ENCODE assay signal across 8 cellular contexts in genomic region chr11:14300661-14301304, GRCh38. TPM values are rescaled to one million over a fixed set of nuclear protein-coding genes. Genes with fewer than 3 reads are reported as not detected.
DNase-seq lines count a peak whose midpoint lies in the region; ATAC-seq, FAIRE-seq and TF ChIP-seq lines count a peak whose summit lies in the region.

No MANE protein-coding gene starts in this region.

- H3K9me3 ChIP-seq in DND-41 (ENCODE audit: insufficient read depth, low read length, severe bottlenecking) (no peaks in the 10 kb centered on the region), Panc1 (ENCODE audit: control insufficient read depth, insufficient read depth, low read depth, low read length) (no peaks in the 10 kb centered on the region), parathyroid adenoma (ENCODE audit: control insufficient read depth, low read length) (no peaks in the 10 kb centered on the region)

- H3K4me2 ChIP-seq in DND-41 (ENCODE audit: insufficient read depth, low read length) (no peak overlapping the region), parathyroid adenoma (ENCODE audit: low read length) (no peak overlapping the region)

- peaks cover 98% of the 10 kb centered on the region for H3K79me2 ChIP-seq in DND-41 (ENCODE audit: insufficient read depth, low read length)
- no peaks in the 10 kb centered on the region for H3K79me2 ChIP-seq in parathyroid adenoma

- peaks cover 16% of the 10 kb centered on the region; the same call in 1 of the 2 replicates for H3K4me1 ChIP-seq in DND-41 (ENCODE audit: insufficient read depth, low read length)
- no peaks in the 10 kb centered on the region for H3K4me1 ChIP-seq in Panc1 (ENCODE audit: control insufficient read depth, insufficient read depth, low read length)
- no peaks in the 10 kb centered on the region for H3K4me1 ChIP-seq in parathyroid adenoma

- no peak for FAIRE-seq in frontal cortex (lab: Jason Lieb, UNC)

- BruUV-seq in Panc1 (replicated peaks; lab: Mats Ljungman, UMichigan), result no TSS peak

- no peaks in the 10 kb centered on the region for H3K36me3 ChIP-seq in DND-41 (ENCODE audit: insufficient read depth, low read length)
- H3K36me3 ChIP-seq in Panc1 (ENCODE audit: control insufficient read depth, insufficient read depth, low read length), result no peaks in the 10 kb centered on the region
- no peaks in the 10 kb centered on the region for H3K36me3 ChIP-seq in parathyroid adenoma (ENCODE audit: control insufficient read depth, insufficient read depth, low read length)

- H3K4me3 ChIP-seq in DND-41 (ENCODE audit: low read depth in 1 of 2, low read length in 2 of 2) (no peak overlapping the region), HL-60 (replicated peaks; ENCODE audit: insufficient read depth, low read length) (no peak overlapping the region), Panc1 (ENCODE audit: low read depth in 2 of 2, low read length in 2 of 2) (no peak overlapping the region), parathyroid adenoma (ENCODE audit: low read depth, low read length) (no peak overlapping the region)

- DNase-seq in DND-41 (peak; percentile 71), HL-60 (ENCODE audit: low read depth in 1 of 2, low spot score in 1 of 2) (peak; percentile 28 to 75), Panc1 (ENCODE audit: low read depth, low spot score) (peak; percentile 58), frontal cortex (ENCODE audit: low spot score in 2 of 2) (peak; percentile 29 to 48), cortex of kidney (lab: John Stamatoyannopoulos, UW) (no peak)
- DNase-seq in activated effector memory CD4-positive, alpha-beta T cell treated with Interleukin-2 at 50 U/mL for 16 hours, result peak; percentile 31

- H3K9ac ChIP-seq in DND-41 (ENCODE audit: low read depth, low read length) (no peak overlapping the region), parathyroid adenoma (no peak overlapping the region)

- TF ChIP-seq CTCF in DND-41 (IDR thresholded peaks at IDR 0.05; ENCODE audit: borderline replicate concordance, extremely low read depth, low read length, poor library complexity, severe bottlenecking) (peak; percentile 84), HL-60 (IDR thresholded peaks at IDR 0.05; ENCODE audit: insufficient read depth, low read length) (peak; percentile 58), Panc1 (IDR thresholded peaks at IDR 0.05) (peak; percentile 89), parathyroid adenoma (IDR thresholded peaks at IDR 0.05) (peak; percentile 59)

- peak; percentile 92 for ATAC-seq in DND-41 (ENCODE audit: insufficient read depth, low read depth)
- peak; percentile 82 for ATAC-seq in GM21381 (IDR thresholded peaks at IDR 0.05; ENCODE audit: unreplicated experiment)
- peak; percentile 96 for ATAC-seq in Panc1

- intact Hi-C loops in Panc1 (cut with micrococcal nuclease; ENCODE audit: unreplicated experiment), result loop anchor here (1.0 to 2.0 kb wide), 2 partner anchors 118 to 155 kb away; no protein-coding TSS in a partner anchor

- CTCF ChIA-PET in Panc1 (lab: Charles Lee), result interaction anchor here (0.6 to 2.1 kb wide), 7 partner anchors 9 to 608 kb away, joined by 3 to 47 read pairs (median 7); no protein-coding TSS in a partner anchor

- H2AFZ ChIP-seq in DND-41 (ENCODE audit: low read depth, low read length) (no peak overlapping the region), parathyroid adenoma (no peak overlapping the region)

- POLR2A ChIA-PET in Panc1 (lab: Charles Lee), result no interaction called here

- in situ Hi-C loops in Panc1 (cut with HindIII; ENCODE audit: low pct_unique_long_range_greater_than_20kb, low sequenced_read_pairs), result no loop called here

- H4K20me1 ChIP-seq in DND-41 (ENCODE audit: insufficient read depth, low read length), result peaks cover 60% of the 10 kb centered on the region

- peak overlapping the region; percentile 26 for H3K27ac ChIP-seq in DND-41 (ENCODE audit: low read length)
- no peak overlapping the region for H3K27ac ChIP-seq in HL-60 (replicated peaks)
- no peak overlapping the region for H3K27ac ChIP-seq in Panc1 (ENCODE audit: low read length)
- no peak overlapping the region for H3K27ac ChIP-seq in parathyroid adenoma

- H3K27me3 ChIP-seq in DND-41 (ENCODE audit: insufficient read depth, low read length, poor library complexity), result no peaks in the 10 kb centered on the region
- H3K27me3 ChIP-seq in HL-60 (ENCODE audit: insufficient read depth, poor library complexity, severe bottlenecking), result peaks cover 4% of the 10 kb centered on the region
- H3K27me3 ChIP-seq in Panc1 (ENCODE audit: control insufficient read depth, insufficient read depth, low read length), result no peaks in the 10 kb centered on the region
- H3K27me3 ChIP-seq in parathyroid adenoma (ENCODE audit: control insufficient read depth, insufficient read depth, low read length), result no peaks in the 10 kb centered on the region

RNA-seq across cellular contexts. Expression of gene RRAS2, which starts 58.2 kb away (rescaled TPM):
- total RNA-seq in Panc1 (2021; ENCODE audit: unreplicated experiment) (58.4 TPM), frontal cortex (58.3 TPM)
- 31.1 TPM for polyA plus RNA-seq in Panc1 (2012; ENCODE audit: insufficient read length)
